Comparison of ENCODE assay signal across 1 cellular context in the genomic region with DNA sequence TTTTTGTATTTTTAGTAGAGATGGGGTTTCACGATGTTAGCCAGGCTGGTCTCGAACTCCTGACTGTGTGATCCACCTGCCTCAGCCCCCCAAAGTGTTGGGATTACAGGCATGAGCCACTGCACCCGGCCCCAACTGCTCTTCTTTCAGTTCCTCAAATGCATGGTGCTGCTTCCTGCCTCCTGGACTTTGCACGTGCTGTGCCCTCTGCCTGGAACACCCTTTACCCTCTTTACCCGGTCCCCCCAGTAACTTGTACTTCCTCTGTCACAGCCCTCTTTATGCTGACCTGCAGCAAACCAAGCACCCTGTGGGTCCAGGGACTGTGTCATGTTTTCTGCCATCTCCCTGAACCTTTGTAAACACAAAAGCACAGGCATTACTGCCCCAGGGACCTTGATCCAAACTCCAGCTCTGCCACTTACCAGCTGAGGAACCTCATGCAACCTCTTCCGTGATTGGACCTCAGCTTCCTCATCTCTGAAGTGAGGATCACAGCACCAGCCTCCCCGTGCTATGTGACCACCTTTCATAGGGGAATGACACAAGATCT.
TF ChIP-seq lines count a peak whose summit lies in the region.

No MANE protein-coding gene starts in this region.

TF ChIP-seq in GM12878, 131 proteins besides CTCF, POLR2A, EP300 and RAD21 (continued from another document):
- TF ChIP-seq, protein P1, sequence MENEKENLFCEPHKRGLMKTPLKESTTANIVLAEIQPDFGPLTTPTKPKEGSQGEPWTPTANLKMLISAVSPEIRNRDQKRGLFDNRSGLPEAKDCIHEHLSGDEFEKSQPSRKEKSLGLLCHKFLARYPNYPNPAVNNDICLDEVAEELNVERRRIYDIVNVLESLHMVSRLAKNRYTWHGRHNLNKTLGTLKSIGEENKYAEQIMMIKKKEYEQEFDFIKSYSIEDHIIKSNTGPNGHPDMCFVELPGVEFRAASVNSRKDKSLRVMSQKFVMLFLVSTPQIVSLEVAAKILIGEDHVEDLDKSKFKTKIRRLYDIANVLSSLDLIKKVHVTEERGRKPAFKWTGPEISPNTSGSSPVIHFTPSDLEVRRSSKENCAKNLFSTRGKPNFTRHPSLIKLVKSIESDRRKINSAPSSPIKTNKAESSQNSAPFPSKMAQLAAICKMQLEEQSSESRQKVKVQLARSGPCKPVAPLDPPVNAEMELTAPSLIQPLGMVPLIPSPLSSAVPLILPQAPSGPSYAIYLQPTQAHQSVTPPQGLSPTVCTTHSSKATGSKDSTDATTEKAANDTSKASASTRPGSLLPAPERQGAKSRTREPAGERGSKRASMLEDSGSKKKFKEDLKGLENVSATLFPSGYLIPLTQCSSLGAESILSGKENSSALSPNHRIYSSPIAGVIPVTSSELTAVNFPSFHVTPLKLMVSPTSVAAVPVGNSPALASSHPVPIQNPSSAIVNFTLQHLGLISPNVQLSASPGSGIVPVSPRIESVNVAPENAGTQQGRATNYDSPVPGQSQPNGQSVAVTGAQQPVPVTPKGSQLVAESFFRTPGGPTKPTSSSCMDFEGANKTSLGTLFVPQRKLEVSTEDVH (IDR thresholded peaks at IDR 0.05; ENCODE audit: low read depth, partially characterized antibody), result no peak
- peak; percentile 64; the same call in 1 of the 2 replicates for TF ChIP-seq MTA2 (IDR thresholded peaks at IDR 0.05; ENCODE audit: low read depth)
- no peak for TF ChIP-seq RCOR1 (conservative IDR thresholded peaks at IDR 0.05; ENCODE audit: low read depth, low read length)
- no peak for TF ChIP-seq FOS (IDR thresholded peaks at IDR 0.05; ENCODE audit: borderline replicate concordance, extremely low read depth, insufficient read length)
- no peak for TF ChIP-seq ASH2L (IDR thresholded peaks at IDR 0.05; ENCODE audit: borderline replicate concordance, low read depth)
- no peak for TF ChIP-seq CBFB (IDR thresholded peaks at IDR 0.05; ENCODE audit: low read depth)
- no peak for TF ChIP-seq JUND (IDR thresholded peaks at IDR 0.05; ENCODE audit: low read depth, low read length)
- TF ChIP-seq ZNF24 (IDR thresholded peaks at IDR 0.05), result no peak
- TF ChIP-seq, protein P2, sequence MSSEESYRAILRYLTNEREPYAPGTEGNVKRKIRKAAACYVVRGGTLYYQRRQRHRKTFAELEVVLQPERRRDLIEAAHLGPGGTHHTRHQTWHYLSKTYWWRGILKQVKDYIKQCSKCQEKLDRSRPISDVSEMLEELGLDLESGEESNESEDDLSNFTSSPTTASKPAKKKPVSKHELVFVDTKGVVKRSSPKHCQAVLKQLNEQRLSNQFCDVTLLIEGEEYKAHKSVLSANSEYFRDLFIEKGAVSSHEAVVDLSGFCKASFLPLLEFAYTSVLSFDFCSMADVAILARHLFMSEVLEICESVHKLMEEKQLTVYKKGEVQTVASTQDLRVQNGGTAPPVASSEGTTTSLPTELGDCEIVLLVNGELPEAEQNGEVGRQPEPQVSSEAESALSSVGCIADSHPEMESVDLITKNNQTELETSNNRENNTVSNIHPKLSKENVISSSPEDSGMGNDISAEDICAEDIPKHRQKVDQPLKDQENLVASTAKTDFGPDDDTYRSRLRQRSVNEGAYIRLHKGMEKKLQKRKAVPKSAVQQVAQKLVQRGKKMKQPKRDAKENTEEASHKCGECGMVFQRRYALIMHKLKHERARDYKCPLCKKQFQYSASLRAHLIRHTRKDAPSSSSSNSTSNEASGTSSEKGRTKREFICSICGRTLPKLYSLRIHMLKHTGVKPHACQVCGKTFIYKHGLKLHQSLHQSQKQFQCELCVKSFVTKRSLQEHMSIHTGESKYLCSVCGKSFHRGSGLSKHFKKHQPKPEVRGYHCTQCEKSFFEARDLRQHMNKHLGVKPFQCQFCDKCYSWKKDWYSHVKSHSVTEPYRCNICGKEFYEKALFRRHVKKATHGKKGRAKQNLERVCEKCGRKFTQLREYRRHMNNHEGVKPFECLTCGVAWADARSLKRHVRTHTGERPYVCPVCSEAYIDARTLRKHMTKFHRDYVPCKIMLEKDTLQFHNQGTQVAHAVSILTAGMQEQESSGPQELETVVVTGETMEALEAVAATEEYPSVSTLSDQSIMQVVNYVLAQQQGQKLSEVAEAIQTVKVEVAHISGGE (CRISPR knock-in tag; IDR thresholded peaks at IDR 0.05), result no peak
- TF ChIP-seq TAF1 (IDR thresholded peaks at IDR 0.05; ENCODE audit: borderline replicate concordance, low read depth, low read length), result no peak
- TF ChIP-seq, protein P3, sequence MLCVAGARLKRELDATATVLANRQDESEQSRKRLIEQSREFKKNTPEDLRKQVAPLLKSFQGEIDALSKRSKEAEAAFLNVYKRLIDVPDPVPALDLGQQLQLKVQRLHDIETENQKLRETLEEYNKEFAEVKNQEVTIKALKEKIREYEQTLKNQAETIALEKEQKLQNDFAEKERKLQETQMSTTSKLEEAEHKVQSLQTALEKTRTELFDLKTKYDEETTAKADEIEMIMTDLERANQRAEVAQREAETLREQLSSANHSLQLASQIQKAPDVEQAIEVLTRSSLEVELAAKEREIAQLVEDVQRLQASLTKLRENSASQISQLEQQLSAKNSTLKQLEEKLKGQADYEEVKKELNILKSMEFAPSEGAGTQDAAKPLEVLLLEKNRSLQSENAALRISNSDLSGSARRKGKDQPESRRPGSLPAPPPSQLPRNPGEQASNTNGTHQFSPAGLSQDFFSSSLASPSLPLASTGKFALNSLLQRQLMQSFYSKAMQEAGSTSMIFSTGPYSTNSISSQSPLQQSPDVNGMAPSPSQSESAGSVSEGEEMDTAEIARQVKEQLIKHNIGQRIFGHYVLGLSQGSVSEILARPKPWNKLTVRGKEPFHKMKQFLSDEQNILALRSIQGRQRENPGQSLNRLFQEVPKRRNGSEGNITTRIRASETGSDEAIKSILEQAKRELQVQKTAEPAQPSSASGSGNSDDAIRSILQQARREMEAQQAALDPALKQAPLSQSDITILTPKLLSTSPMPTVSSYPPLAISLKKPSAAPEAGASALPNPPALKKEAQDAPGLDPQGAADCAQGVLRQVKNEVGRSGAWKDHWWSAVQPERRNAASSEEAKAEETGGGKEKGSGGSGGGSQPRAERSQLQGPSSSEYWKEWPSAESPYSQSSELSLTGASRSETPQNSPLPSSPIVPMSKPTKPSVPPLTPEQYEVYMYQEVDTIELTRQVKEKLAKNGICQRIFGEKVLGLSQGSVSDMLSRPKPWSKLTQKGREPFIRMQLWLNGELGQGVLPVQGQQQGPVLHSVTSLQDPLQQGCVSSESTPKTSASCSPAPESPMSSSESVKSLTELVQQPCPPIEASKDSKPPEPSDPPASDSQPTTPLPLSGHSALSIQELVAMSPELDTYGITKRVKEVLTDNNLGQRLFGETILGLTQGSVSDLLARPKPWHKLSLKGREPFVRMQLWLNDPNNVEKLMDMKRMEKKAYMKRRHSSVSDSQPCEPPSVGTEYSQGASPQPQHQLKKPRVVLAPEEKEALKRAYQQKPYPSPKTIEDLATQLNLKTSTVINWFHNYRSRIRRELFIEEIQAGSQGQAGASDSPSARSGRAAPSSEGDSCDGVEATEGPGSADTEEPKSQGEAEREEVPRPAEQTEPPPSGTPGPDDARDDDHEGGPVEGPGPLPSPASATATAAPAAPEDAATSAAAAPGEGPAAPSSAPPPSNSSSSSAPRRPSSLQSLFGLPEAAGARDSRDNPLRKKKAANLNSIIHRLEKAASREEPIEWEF (IDR thresholded peaks at IDR 0.05; ENCODE audit: insufficient replicate concordance, low read depth, low read length), result no peak
- TF ChIP-seq SPI1 (IDR thresholded peaks at IDR 0.05; ENCODE audit: borderline replicate concordance, insufficient read depth, low read depth, low read length), result peak; percentile 90
- TF ChIP-seq NFYA (IDR thresholded peaks at IDR 0.05; ENCODE audit: borderline replicate concordance, low read depth, low read length), result no peak
- TF ChIP-seq, protein P4, sequence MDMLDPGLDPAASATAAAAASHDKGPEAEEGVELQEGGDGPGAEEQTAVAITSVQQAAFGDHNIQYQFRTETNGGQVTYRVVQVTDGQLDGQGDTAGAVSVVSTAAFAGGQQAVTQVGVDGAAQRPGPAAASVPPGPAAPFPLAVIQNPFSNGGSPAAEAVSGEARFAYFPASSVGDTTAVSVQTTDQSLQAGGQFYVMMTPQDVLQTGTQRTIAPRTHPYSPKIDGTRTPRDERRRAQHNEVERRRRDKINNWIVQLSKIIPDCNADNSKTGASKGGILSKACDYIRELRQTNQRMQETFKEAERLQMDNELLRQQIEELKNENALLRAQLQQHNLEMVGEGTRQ (IDR thresholded peaks at IDR 0.05; ENCODE audit: borderline replicate concordance, low read depth, low read length), result no peak
- no peak for TF ChIP-seq NFIC (IDR thresholded peaks at IDR 0.05; ENCODE audit: low read depth, low read length)
